In genomic region chr7:77913977-77914607, GRCh38 we compare ENCODE assay signal across 1 cellular context.
TF ChIP-seq lines count a peak whose summit lies in the region.

No MANE protein-coding gene starts in this region.

TF ChIP-seq in K562, 482 proteins besides CTCF, POLR2A, EP300 and RAD21 (continued from another document and continues in another):
- TF ChIP-seq ZNF407 (IDR thresholded peaks at IDR 0.05; ENCODE audit: low read depth) (peak; percentile 43; the same call in 1 of the 2 replicates), DPF2 (IDR thresholded peaks at IDR 0.05) (peak; percentile 84), RBBP5 (IDR thresholded peaks at IDR 0.05; ENCODE audit: borderline replicate concordance, insufficient read depth, low read length, poor library complexity, severe bottlenecking) (no peak), EHMT2 (IDR thresholded peaks at IDR 0.05) (0 out of 2 replicates have a peak, but pooled peaks have one; percentile 54), CLOCK (CRISPR knock-in tag; IDR thresholded peaks at IDR 0.05; ENCODE audit: borderline replicate concordance) (no peak), L3MBTL2 (IDR thresholded peaks at IDR 0.05) (peak; percentile 58; the same call in 1 of the 2 replicates), NFYB (IDR thresholded peaks at IDR 0.05; ENCODE audit: extremely low read depth, insufficient read length) (no peak), ZHX1 (conservative IDR thresholded peaks at IDR 0.05; ENCODE audit: low read length) (no peak), TRIM28 (IDR thresholded peaks at IDR 0.05) (peak; percentile 40; the same call in 1 of the 2 replicates), UBTF (IDR thresholded peaks at IDR 0.05; ENCODE audit: borderline replicate concordance in 1 of 2, low read depth in 2 of 2, low read length in 2 of 2) (peak in 1 of 2 experiments; percentile 53; a peak in 1 of 4 replicates), LEF1 (IDR thresholded peaks at IDR 0.05) (peak; percentile 73; the same call in 1 of the 2 replicates), THRA (IDR thresholded peaks at IDR 0.05) (no peak), MGA (IDR thresholded peaks at IDR 0.05) (peak; percentile 35; the same call in 1 of the 2 replicates), ZBTB9 (CRISPR knock-in tag; IDR thresholded peaks at IDR 0.05) (no peak)
